ENCODE assay signal across 8 cellular contexts in genomic region chr11:65427691-65428577, GRCh38. TPM values are rescaled to one million over a fixed set of nuclear protein-coding genes. Genes with fewer than 3 reads are reported as not detected.
DNase-seq lines count a peak whose midpoint lies in the region; ATAC-seq and TF ChIP-seq lines count a peak whose summit lies in the region.

No MANE protein-coding gene starts in this region.

- H3K4me3 ChIP-seq in MM.1S (ENCODE audit: low read length) (no peak overlapping the region), heart left ventricle (peak overlapping the region; percentile 75 to 96 (median 91)), skeletal muscle cell (ENCODE audit: low read depth, low read length) (peak overlapping the region; percentile 86)

- intact Hi-C loops in heart left ventricle (cut with DNase I), result no loop called here

- DNase-seq in DMS53 treated with DMSO at 0.1 percent for 48 hours (lab: John Stamatoyannopoulos, UW; ENCODE audit: unreplicated experiment) (peak; percentile 66), MM.1S (peak; percentile 63), heart left ventricle (peak in 2 of 5 donors; percentile 31 to 35), skeletal muscle cell (ENCODE audit: low read depth) (no peak), SIG-M5 (lab: John Stamatoyannopoulos, UW) (no peak)
- peak in 1 of 2 donors; percentile 71 for DNase-seq in activated naive CD4-positive, alpha-beta T cell treated with anti-CD3 and anti-CD28 coated beads, Interleukin-2, amount 50 U/mL, for 72 hours (ENCODE audit: low spot score in 2 of 2)

- no peak overlapping the region for H2AFZ ChIP-seq in MM.1S (ENCODE audit: low read length)

- peak overlapping the region; percentile 100 for H3K9ac ChIP-seq in MM.1S (ENCODE audit: low read length)

- H3K9me3 ChIP-seq in MM.1S (replicated peaks; ENCODE audit: insufficient read depth, low read length) (no peaks in the 10 kb centered on the region), heart left ventricle (no peaks in the 10 kb centered on the region)

- TF ChIP-seq CTCF in MM.1S (IDR thresholded peaks at IDR 0.05; ENCODE audit: low read length) (no peak), heart left ventricle (IDR thresholded peaks at IDR 0.05) (no peak)

- H3K27ac Mint-ChIP-seq in activated naive CD4-positive, alpha-beta T cell treated with anti-CD3 and anti-CD28 coated beads, Interleukin-2, amount 50 U/mL, for 72 hours, result peak overlapping the region; percentile 99 to 100

- peaks cover 93% of the 10 kb centered on the region for H3K79me2 ChIP-seq in MM.1S (ENCODE audit: low read length)

- H3K36me3 Mint-ChIP-seq in activated naive CD4-positive, alpha-beta T cell treated with anti-CD3 and anti-CD28 coated beads, Interleukin-2, amount 50 U/mL, for 72 hours, result peaks cover 52 to 57% of the 10 kb centered on the region in 2 donors

- H3K27ac ChIP-seq in MM.1S (ENCODE audit: low read length) (peak overlapping the region; percentile 100), heart left ventricle (peak overlapping the region; percentile 12 to 100 (median 100))

- H3K36me3 ChIP-seq in MM.1S (replicated peaks; ENCODE audit: insufficient read depth, low read length) (no peaks in the 10 kb centered on the region), heart left ventricle (peaks cover 8 to 90% (median 61%) of the 10 kb centered on the region in 9 donors)

- H4K20me1 ChIP-seq in MM.1S (ENCODE audit: insufficient read depth, low read length), result peaks cover 23% of the 10 kb centered on the region

- peaks cover 0 to 10% of the 10 kb centered on the region in 2 donors for H3K9me3 Mint-ChIP-seq in activated naive CD4-positive, alpha-beta T cell treated with anti-CD3 and anti-CD28 coated beads, Interleukin-2, amount 50 U/mL, for 72 hours

- ATAC-seq in activated naive CD4-positive, alpha-beta T cell treated with anti-CD3 and anti-CD28 coated beads, Interleukin-2, amount 50 U/mL, for 72 hours, result peak; percentile 5 to 12
- ATAC-seq in heart left ventricle (peak; percentile 4 to 29 (median 14)), GM21737 (IDR thresholded peaks at IDR 0.05; ENCODE audit: unreplicated experiment) (no peak), HG03521 (IDR thresholded peaks at IDR 0.05; ENCODE audit: unreplicated experiment) (no peak)

- peaks cover 100% of the 10 kb centered on the region for H3F3A ChIP-seq in MM.1S (ENCODE audit: insufficient read depth, low read length)

- WGBS in heart left ventricle, 4 donors, result 5 to 15% (median 7%) methylated on average over 11 of the region's 11 CpGs

- TF ChIP-seq POLR2A in heart left ventricle (IDR thresholded peaks at IDR 0.05), result peak; percentile 0 to 57

- H3K27me3 ChIP-seq in MM.1S (replicated peaks; ENCODE audit: insufficient read depth, low read length) (no peaks in the 10 kb centered on the region), heart left ventricle (no peaks in the 10 kb centered on the region)

- H3K4me1 ChIP-seq in MM.1S (ENCODE audit: low read length) (peaks cover 55% of the 10 kb centered on the region), heart left ventricle (peaks cover 0 to 66% (median 56%) of the 10 kb centered on the region in 12 donors)

- no peaks in the 10 kb centered on the region for H3K9me2 ChIP-seq in MM.1S (replicated peaks; ENCODE audit: insufficient read depth, low read length)

- H3K4me2 ChIP-seq in MM.1S (ENCODE audit: low read depth, low read length), result peak overlapping the region; percentile 99

RNA-seq across cellular contexts. Expression of gene NEAT1, which starts 5.3 kb away (rescaled TPM):
- 1,000 to 10,000 TPM in 1 of 2 donors, 100 to 1,000 TPM in 1; 836 to 2,329 TPM for total RNA-seq in activated naive CD4-positive, alpha-beta T cell treated with anti-CD3 and anti-CD28 coated beads, Interleukin-2, amount 50 U/mL, for 72 hours
- 100 to 1,000 TPM in 7 of 9 donors, 10 to 100 TPM in 2; 17.0 to 760 (median 507) TPM for total RNA-seq in heart left ventricle
- 100 to 1,000 TPM; 104 to 532 TPM for polyA plus RNA-seq in heart left ventricle

RNA-seq across cellular contexts. Expression of gene FRMD8, which starts 41.5 kb away (rescaled TPM):
- total RNA-seq in activated naive CD4-positive, alpha-beta T cell treated with anti-CD3 and anti-CD28 coated beads, Interleukin-2, amount 50 U/mL, for 72 hours, result 10 to 100 TPM; 39.7 to 53.4 TPM
- 10 to 100 TPM in 7 of 9 donors, 1 to 10 TPM in 2; 6.1 to 24.1 (median 11.3) TPM for total RNA-seq in heart left ventricle
- polyA plus RNA-seq in heart left ventricle, result 10 to 100 TPM in 1 of 2 donors, 1 to 10 TPM in 1; 8.0 to 16.3 TPM

RNA-seq across cellular contexts. Expression of gene SLC25A45, which starts 45.5 kb away (rescaled TPM):
- 10 to 100 TPM in 1 of 2 donors, 1 to 10 TPM in 1; 9.7 to 18.5 TPM for total RNA-seq in activated naive CD4-positive, alpha-beta T cell treated with anti-CD3 and anti-CD28 coated beads, Interleukin-2, amount 50 U/mL, for 72 hours
- 10 to 100 TPM in 1 of 9 donors, 1 to 10 TPM in 8; 3.8 to 11.6 (median 6.6) TPM for total RNA-seq in heart left ventricle
- polyA plus RNA-seq in heart left ventricle, result 1 to 10 TPM; 3.8 to 6.6 TPM

Comparison
In these comparisons a context has a peak if more than half of its experiments do, and no peak if none do; other contexts are left out.
1. DNase-seq: peak in DMS53 treated with DMSO at 0.1 percent for 48 hours (single experiment) and MM.1S (single experiment); none in skeletal muscle cell (single experiment) and SIG-M5 (single experiment).
2. ATAC-seq: peak in activated naive CD4-positive, alpha-beta T cell treated with anti-CD3 and anti-CD28 coated beads, Interleukin-2, amount 50 U/mL, for 72 hours (2 of 2) and heart left ventricle (4 of 4); none in GM21737 (single experiment) and HG03521 (single experiment).